ENCODE assay signal across 29 cellular contexts in genomic region chr7:128008141-128008540, GRCh38. TPM values are rescaled to one million over a fixed set of nuclear protein-coding genes. Genes with fewer than 3 reads are reported as not detected.
"Had no signal": no experiment of that assay in that cellular context is flagged by ENCODE, and none has a peak within 500 bp of the region (broad histone marks: within the 10 kb centered on the region; RNA-seq: fewer than 3 reads in every experiment).

No MANE protein-coding gene starts in this region.

- H3K9me3 ChIP-seq: ascending aorta, colonic mucosa, esophagus muscularis mucosa, gastrocnemius medialis, heart right ventricle had no signal

- H3K4me3 ChIP-seq: ascending aorta, colonic mucosa, esophagus muscularis mucosa, gastrocnemius medialis, heart right ventricle, hepatocyte had no signal

- ATAC-seq: activated CD4-positive, CD25-positive, alpha-beta regulatory T cell treated with anti-CD3 and anti-CD28 coated beads, Interleukin-2, amount 50 U/mL, for 24 hours; activated CD8-positive, alpha-beta T cell treated with anti-CD3 and anti-CD28 coated beads for 36 hours; activated naive CD4-positive, alpha-beta T cell treated with anti-CD3 and anti-CD28 coated beads, Interleukin-2, amount 50 U/mL, for 72 hours; activated T-cell treated with anti-CD3 and anti-CD28 coated beads, Interleukin-2, amount 50 U/mL, for 4 hours; activated T-helper 17 cell treated with anti-CD3 and anti-CD28 coated beads, Interleukin-2, amount 50 U/mL, for 72 hours; foreskin keratinocyte; gastrocnemius medialis; T-helper 17 cell had no signal

- H3K4me1 ChIP-seq: ascending aorta, colonic mucosa, foreskin keratinocyte had no signal

- H3K36me3 ChIP-seq: colonic mucosa, gastrocnemius medialis had no signal

- H3K27me3 ChIP-seq: ascending aorta, brain microvascular endothelial cell, colonic mucosa, esophagus muscularis mucosa, foreskin keratinocyte, gastrocnemius medialis, heart right ventricle, hepatocyte had no signal

- DNase-seq: activated B cell treated with CpG ODN at 0.5 μM for 24 hours; activated CD4-positive, alpha-beta T cell treated with anti-CD3 and anti-CD28 coated beads for 48 hours; activated CD4-positive, alpha-beta T cell treated with anti-CD3 and anti-CD28 coated beads, Interleukin-2, amount 50 U/mL, for 1 hour; activated CD4-positive, alpha-beta T cell treated with anti-CD3 and anti-CD28 coated beads, Interleukin-2, amount 50 U/mL, for 48 hours; activated CD8-positive, alpha-beta memory T cell treated with anti-CD3 and anti-CD28 coated beads for 24 hours; activated CD8-positive, alpha-beta T cell treated with anti-CD3 and anti-CD28 coated beads for 36 hours; activated effector memory CD4-positive, alpha-beta T cell treated with anti-CD3 and anti-CD28 coated beads, Interleukin-2, amount 50 U/mL, for 16 hours; activated naive CD4-positive, alpha-beta T cell treated with anti-CD3 and anti-CD28 coated beads for 36 hours; activated naive CD8-positive, alpha-beta T cell treated with anti-CD3 and anti-CD28 coated beads, Interleukin-2, amount 10 ng/mL, durations not matched to agents 7 days and 5 days; activated T-cell treated with anti-CD3 and anti-CD28 coated beads, Interleukin-2, amount 50 U/mL, for 4 hours; brain microvascular endothelial cell; colonic mucosa; effector memory CD4-positive, alpha-beta T cell; endodermal cell; erythroblast; foreskin keratinocyte; gastrocnemius medialis; glutamatergic neuron; heart right ventricle; T-helper 1 cell; T-helper 17 cell; T1000; WERI-Rb-1 had no signal

- H3K4me2 ChIP-seq: hepatocyte had no signal

- H3K27ac ChIP-seq: ascending aorta, brain microvascular endothelial cell, colonic mucosa, esophagus muscularis mucosa, foreskin keratinocyte, gastrocnemius medialis, heart right ventricle, hepatocyte, WERI-Rb-1 had no signal

- H2AFZ ChIP-seq: hepatocyte had no signal

RNA-seq across cellular contexts. Expression of gene LRRC4, which starts 23.1 kb away (rescaled TPM):
- total RNA-seq: activated CD8-positive, alpha-beta T cell treated with anti-CD3 and anti-CD28 coated beads for 36 hours had no signal
